8 cellular contexts compared by ENCODE assay signal in genomic region chr10:12348870-12349627, GRCh38. TPM values are rescaled to one million over a fixed set of nuclear protein-coding genes. Genes with fewer than 3 reads are reported as not detected.
DNase-seq lines count a peak whose midpoint lies in the region; ATAC-seq and TF ChIP-seq lines count a peak whose summit lies in the region.

CAMK1D (plus strand) TSS chr10:12349547.

- WGBS in liver: under 1% methylated on average over 95 of the region's 95 CpGs

- no peak for TF ChIP-seq CTCF in liver (IDR thresholded peaks at IDR 0.05; ENCODE audit: low read depth, low read length, missing input control)

- DNase-seq in NCI-H2029 treated with DMSO at 0.1 percent for 48 hours (lab: John Stamatoyannopoulos, UW): peak; percentile 26
- no peak for DNase-seq in NCI-H2029 (lab: John Stamatoyannopoulos, UW)
- DNase-seq in NCI-H2171 treated with DMSO at 0.1 percent for 48 hours (lab: John Stamatoyannopoulos, UW): peak; percentile 65
- DNase-seq in activated CD4-positive, alpha-beta T cell treated with anti-CD3 and anti-CD28 coated beads, Interleukin-2, amount 10 ng/mL, durations not matched to agents 7 days and 5 days: peak; percentile 91
- DNase-seq in dedifferentiated amniotic fluid mesenchymal stem cell (ENCODE audit: extremely low spot score): peak; percentile 63
- DNase-seq in stimulated activated CD4-positive, alpha-beta T cell treated with anti-CD3 and anti-CD28 coated beads, Interleukin-4, amount 100 ng/mL, for 48 hours (ENCODE audit: low read depth in 2 of 2): peak; percentile 67 to 75

- TF ChIP-seq RAD21 in liver (IDR thresholded peaks at IDR 0.05): peak in 1 of 2 donors; percentile 39

- H3K27me3 Mint-ChIP-seq in activated CD4-positive, alpha-beta T cell treated with anti-CD3 and anti-CD28 coated beads, Interleukin-2, amount 10 ng/mL, durations not matched to agents 7 days and 5 days: peaks cover 34% of the 10 kb centered on the region

- H3K27ac Mint-ChIP-seq in activated CD4-positive, alpha-beta T cell treated with anti-CD3 and anti-CD28 coated beads, Interleukin-2, amount 10 ng/mL, durations not matched to agents 7 days and 5 days: peak within 1 kb of the TSS; percentile 98

- peaks cover 35% of the 10 kb centered on the region for H3K4me1 Mint-ChIP-seq in activated CD4-positive, alpha-beta T cell treated with anti-CD3 and anti-CD28 coated beads, Interleukin-2, amount 10 ng/mL, durations not matched to agents 7 days and 5 days

- peak within 1 kb of the TSS; percentile 59 to 80 for H3K9ac ChIP-seq in liver (ENCODE audit: low read depth in 1 of 2, low read length in 2 of 2)

- CTCF ChIA-PET in activated CD4-positive, alpha-beta T cell treated with anti-CD3 and anti-CD28 coated beads, Interleukin-2, amount 10 ng/mL, durations not matched to agents 7 days and 5 days (lab: Charles Lee): interaction anchor here (0.9 to 1.4 kb wide), 4 partner anchors 22 to 296 kb away, joined by 3 to 4 read pairs (median 3); no protein-coding TSS in a partner anchor

- H3K4me3 Mint-ChIP-seq in activated CD4-positive, alpha-beta T cell treated with anti-CD3 and anti-CD28 coated beads, Interleukin-2, amount 10 ng/mL, durations not matched to agents 7 days and 5 days: peak within 1 kb of the TSS; percentile 92

- H3K9me3 ChIP-seq in liver (ENCODE audit: control insufficient read depth in 4 of 4, low read length in 3 of 4): no peaks in the 10 kb centered on the region

- H3K36me3 Mint-ChIP-seq in activated CD4-positive, alpha-beta T cell treated with anti-CD3 and anti-CD28 coated beads, Interleukin-2, amount 10 ng/mL, durations not matched to agents 7 days and 5 days (ENCODE audit: low read depth): no peaks in the 10 kb centered on the region

- ATAC-seq in HG02798 (IDR thresholded peaks at IDR 0.05; ENCODE audit: poor library complexity, unreplicated experiment): peak; percentile 64

- no peaks in the 10 kb centered on the region for H3K36me3 ChIP-seq in liver (ENCODE audit: control insufficient read depth in 4 of 4, insufficient read depth in 3 of 4, low read depth in 1 of 4, low read length in 3 of 4)

- peaks cover 8 to 37% (median 23%) of the 10 kb centered on the region in 4 donors for H3K4me1 ChIP-seq in liver (ENCODE audit: control insufficient read depth in 4 of 4, insufficient read depth in 4 of 4, low read length in 3 of 4)

- no peaks in the 10 kb centered on the region for H3K27me3 ChIP-seq in liver (ENCODE audit: control insufficient read depth in 4 of 4, insufficient read depth in 4 of 4, low read length in 3 of 4)

- H3K27ac ChIP-seq in liver (ENCODE audit: low read depth in 1 of 2, low read length in 2 of 2): peak within 1 kb of the TSS; percentile 82 to 83

- no peaks in the 10 kb centered on the region for H3K9me3 Mint-ChIP-seq in activated CD4-positive, alpha-beta T cell treated with anti-CD3 and anti-CD28 coated beads, Interleukin-2, amount 10 ng/mL, durations not matched to agents 7 days and 5 days

- H3K4me3 ChIP-seq in liver (ENCODE audit: low read depth in 1 of 3, low read length in 3 of 3): peak within 1 kb of the TSS; percentile 76 to 94 (median 90)

- POLR2A ChIA-PET in activated CD4-positive, alpha-beta T cell treated with anti-CD3 and anti-CD28 coated beads, Interleukin-2, amount 10 ng/mL, durations not matched to agents 7 days and 5 days (lab: Charles Lee): no interaction called here

TF ChIP-seq in liver, 16 proteins besides CTCF, POLR2A, EP300 and RAD21:
- TF ChIP-seq RXRA (IDR thresholded peaks at IDR 0.05) (no peak), FOXA2 (IDR thresholded peaks at IDR 0.05) (no peak), NR2F2 (IDR thresholded peaks at IDR 0.05) (no peak), HNF4A (conservative IDR thresholded peaks at IDR 0.05) (no peak), JUND (IDR thresholded peaks at IDR 0.05) (no peak), FOXA1 (IDR thresholded peaks at IDR 0.05) (no peak), MAX (IDR thresholded peaks at IDR 0.05) (no peak), GABPA (IDR thresholded peaks at IDR 0.05 in 1 of 2, conservative IDR thresholded peaks at IDR 0.05 in 1 of 2) (no peak), TAF1 (conservative IDR thresholded peaks at IDR 0.05) (no peak), EGR1 (IDR thresholded peaks at IDR 0.05; ENCODE audit: low read depth in 2 of 2) (no peak), SP1 (IDR thresholded peaks at IDR 0.05) (no peak), ATF3 (IDR thresholded peaks at IDR 0.05) (no peak), YY1 (IDR thresholded peaks at IDR 0.05) (no peak), REST (IDR thresholded peaks at IDR 0.05) (no peak)

RNA-seq across cellular contexts. Expression of gene CAMK1D, which starts in this region (rescaled TPM):
- 10 to 100 TPM; 15.4 to 15.5 TPM for total RNA-seq in activated CD4-positive, alpha-beta T cell treated with anti-CD3 and anti-CD28 coated beads, Interleukin-2, amount 10 ng/mL, durations not matched to agents 7 days and 5 days
- total RNA-seq in liver: 10 to 100 TPM in 1 of 2 donors, 1 to 10 TPM in 1; 2.7 to 10.1 TPM
- 1 to 10 TPM; 3.3 to 5.2 TPM for polyA plus RNA-seq in liver
